In the genomic region with DNA sequence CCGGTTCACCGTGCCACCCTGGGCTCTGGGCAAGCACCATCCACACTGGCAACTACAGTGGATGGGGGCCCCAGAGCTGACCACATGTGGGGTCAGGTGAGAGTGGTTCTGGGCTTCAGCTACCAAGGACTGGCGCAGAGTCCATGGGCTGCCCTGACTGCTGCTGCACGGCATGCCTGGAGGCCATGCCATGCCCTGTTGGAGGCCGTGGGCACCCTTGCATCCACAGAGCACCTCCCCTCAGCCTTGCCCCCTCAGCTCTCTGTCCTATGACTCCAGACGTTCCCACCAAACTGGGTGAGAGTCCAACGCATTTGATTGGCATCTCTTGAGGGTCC, we compare ENCODE assay signal across 19 cellular contexts.
"Had no signal": no experiment of that assay in that cellular context is flagged by ENCODE, and none has a peak within 500 bp of the region (broad histone marks: within the 10 kb centered on the region; RNA-seq: fewer than 3 reads in every experiment).

No MANE protein-coding gene starts in this region.

- DNase-seq: effector memory CD4-positive, alpha-beta T cell; head of caudate nucleus; hippocampal formation; stimulated activated CD4-positive, alpha-beta T cell treated with anti-CD3 and anti-CD28 coated beads, Interleukin-15, amount 100 ng/mL, for 24 hours; stimulated activated CD4-positive, alpha-beta T cell treated with anti-CD3 and anti-CD28 coated beads, Interleukin-4, amount 100 ng/mL, for 24 hours; stimulated activated naive B cell treated with anti-CD40 and anti-IgM and Interleukin-4, amounts not matched to agents 10 μg/mL and 1 μg/mL and 100 μg/mL, for 72 hours; stimulated activated naive CD8-positive, alpha-beta T cell treated with anti-CD3 and anti-CD28 coated beads, Interleukin-15, amount 100 ng/mL, for 72 hours; testis had no signal

- H3K4me3 ChIP-seq: esophagus muscularis mucosa, lower lobe of right lung, right atrium auricular region, testis, tibial nerve, upper lobe of right lung, vagina had no signal

- H3K4me1 Mint-ChIP-seq: central memory CD8-positive, alpha-beta T cell; mesothelial cell of epicardium; stimulated activated naive CD8-positive, alpha-beta T cell treated with anti-CD3 and anti-CD28 coated beads, Interleukin-15, amount 100 ng/mL, for 72 hours had no signal

- H3K27me3 ChIP-seq: esophagus muscularis mucosa, right atrium auricular region, testis, tibial nerve, upper lobe of right lung, vagina had no signal

- H3K27ac Mint-ChIP-seq: memory B cell; mesothelial cell of epicardium; natural killer cell treated with Interleukin-12 subunit alpha and Interleukin-12 subunit beta and Interleukin-15 and Interleukin-18, amount 100 ng/mL, for 72 hours; stimulated activated naive CD8-positive, alpha-beta T cell treated with anti-CD3 and anti-CD28 coated beads, Interleukin-15, amount 100 ng/mL, for 72 hours had no signal

- H3K27ac ChIP-seq: epithelial cell of prostate, esophagus muscularis mucosa, lower lobe of right lung, right atrium auricular region, testis, tibial nerve, upper lobe of right lung, vagina had no signal

- H3K9me3 Mint-ChIP-seq: central memory CD8-positive, alpha-beta T cell; mesothelial cell of epicardium; natural killer cell treated with Interleukin-12 subunit alpha and Interleukin-12 subunit beta and Interleukin-15 and Interleukin-18, amount 100 ng/mL, for 72 hours; stimulated activated naive B cell treated with anti-CD40 and anti-IgM and Interleukin-4, amounts not matched to agents 10 μg/mL and 1 μg/mL and 100 μg/mL, for 72 hours; stimulated activated naive CD8-positive, alpha-beta T cell treated with anti-CD3 and anti-CD28 coated beads, Interleukin-15, amount 100 ng/mL, for 72 hours had no signal

- ATAC-seq: lower lobe of right lung; natural killer cell treated with Interleukin-12 subunit alpha and Interleukin-12 subunit beta and Interleukin-15 and Interleukin-18, amount 100 ng/mL, for 72 hours; stimulated activated naive B cell treated with anti-CD40 and anti-IgM and Interleukin-4, amounts not matched to agents 10 μg/mL and 1 μg/mL and 100 μg/mL, for 72 hours; stimulated activated naive CD8-positive, alpha-beta T cell treated with anti-CD3 and anti-CD28 coated beads, Interleukin-15, amount 100 ng/mL, for 72 hours; upper lobe of right lung had no signal

- H3K4me1 ChIP-seq: esophagus muscularis mucosa, lower lobe of right lung, right atrium auricular region, upper lobe of right lung, vagina had no signal

- H3K9me3 ChIP-seq: esophagus muscularis mucosa, lower lobe of right lung, right atrium auricular region, testis, tibial nerve, upper lobe of right lung, vagina had no signal

- H3K4me3 Mint-ChIP-seq: central memory CD8-positive, alpha-beta T cell; memory B cell; mesothelial cell of epicardium; natural killer cell treated with Interleukin-12 subunit alpha and Interleukin-12 subunit beta and Interleukin-15 and Interleukin-18, amount 100 ng/mL, for 72 hours; stimulated activated naive B cell treated with anti-CD40 and anti-IgM and Interleukin-4, amounts not matched to agents 10 μg/mL and 1 μg/mL and 100 μg/mL, for 72 hours; stimulated activated naive CD8-positive, alpha-beta T cell treated with anti-CD3 and anti-CD28 coated beads, Interleukin-15, amount 100 ng/mL, for 72 hours had no signal

- H3K36me3 ChIP-seq: lower lobe of right lung, right atrium auricular region, upper lobe of right lung, vagina had no signal

- H3K36me3 Mint-ChIP-seq: natural killer cell treated with Interleukin-12 subunit alpha and Interleukin-12 subunit beta and Interleukin-15 and Interleukin-18, amount 100 ng/mL, for 72 hours had no signal

- H3K27me3 Mint-ChIP-seq: central memory CD8-positive, alpha-beta T cell; memory B cell; natural killer cell treated with Interleukin-12 subunit alpha and Interleukin-12 subunit beta and Interleukin-15 and Interleukin-18, amount 100 ng/mL, for 72 hours; stimulated activated naive B cell treated with anti-CD40 and anti-IgM and Interleukin-4, amounts not matched to agents 10 μg/mL and 1 μg/mL and 100 μg/mL, for 72 hours; stimulated activated naive CD8-positive, alpha-beta T cell treated with anti-CD3 and anti-CD28 coated beads, Interleukin-15, amount 100 ng/mL, for 72 hours had no signal
